27 cellular contexts compared by ENCODE assay signal in the genomic region with DNA sequence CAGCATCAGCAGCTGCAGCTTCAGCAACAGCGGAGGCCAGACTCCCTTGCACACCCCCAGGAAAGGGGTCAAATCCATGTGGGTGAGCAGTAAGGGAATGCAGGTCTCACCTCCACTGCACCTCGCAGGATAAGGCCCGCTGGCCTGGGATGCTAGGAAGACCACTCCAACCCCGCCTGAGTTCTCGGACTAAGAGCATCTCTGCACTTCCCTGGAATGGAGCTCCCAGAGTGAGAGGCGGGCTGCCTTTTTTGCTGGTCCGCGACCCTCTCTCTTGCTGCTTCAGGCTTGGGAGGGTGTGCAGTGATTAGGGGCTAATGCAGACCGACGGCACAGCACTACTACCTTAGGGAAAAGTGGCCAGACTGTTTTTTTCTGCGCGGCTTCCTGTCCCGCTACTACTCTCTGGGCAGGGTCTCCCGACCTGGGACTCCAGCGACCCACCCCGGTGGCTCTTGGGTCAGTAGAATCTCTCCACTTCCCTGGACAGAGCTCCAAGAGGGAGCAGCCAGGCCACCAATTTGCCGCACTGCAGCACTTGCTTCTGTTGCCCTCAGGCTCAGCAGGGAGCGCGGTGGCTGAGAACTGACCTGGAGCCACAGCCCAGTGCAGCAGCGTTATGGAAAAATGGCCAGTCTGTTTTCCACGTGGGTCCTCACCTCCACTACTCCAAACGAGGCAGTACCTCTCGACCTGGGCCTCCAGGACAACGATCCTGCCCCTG.
"Had no signal": no experiment of that assay in that cellular context is flagged by ENCODE, and none has a peak within 500 bp of the region (broad histone marks: within the 10 kb centered on the region; RNA-seq: fewer than 3 reads in every experiment).

No MANE protein-coding gene starts in this region.

- H3K27me3 Mint-ChIP-seq: memory B cell; naive thymus-derived CD4-positive, alpha-beta T cell; natural killer cell treated with Interleukin-12 subunit alpha and Interleukin-12 subunit beta and Interleukin-15 and Interleukin-18, amount 100 ng/mL, for 72 hours; stimulated activated memory B cell treated with anti-CD40 and anti-IgM and Interleukin-4, amounts not matched to agents 10 μg/mL and 1 μg/mL and 100 μg/mL, for 72 hours; stimulated activated naive CD8-positive, alpha-beta T cell treated with anti-CD3 and anti-CD28 coated beads, Interleukin-15, amount 100 ng/mL, for 72 hours had no signal

- H3K4me3 ChIP-seq: heart left ventricle, left lung, lung, mucosa of descending colon, pancreas, prostate gland, sigmoid colon, transverse colon, upper lobe of left lung had no signal

- H3K4me1 ChIP-seq: heart left ventricle, left lung, pancreas, prostate gland, sigmoid colon, transverse colon, upper lobe of left lung had no signal

- H3K36me3 ChIP-seq: heart left ventricle, left lung, pancreas, prostate gland, sigmoid colon, transverse colon, upper lobe of left lung had no signal

- H3K4me1 Mint-ChIP-seq: memory B cell; naive thymus-derived CD4-positive, alpha-beta T cell; stimulated activated memory B cell treated with anti-CD40 and anti-IgM and Interleukin-4, amounts not matched to agents 10 μg/mL and 1 μg/mL and 100 μg/mL, for 72 hours; stimulated activated naive CD8-positive, alpha-beta T cell treated with anti-CD3 and anti-CD28 coated beads, Interleukin-15, amount 100 ng/mL, for 72 hours had no signal

- H3K27me3 ChIP-seq: heart left ventricle, left lung, pancreas, sigmoid colon, transverse colon, upper lobe of left lung had no signal

- DNase-seq: hypothalamus; left colon; midbrain; mucosa of descending colon; naive thymus-derived CD4-positive, alpha-beta T cell; nucleus accumbens; retina; sigmoid colon; small intestine; stimulated activated CD4-positive, alpha-beta T cell treated with anti-CD3 and anti-CD28 coated beads, Interleukin-1b, Interleukin-23, amount 100 ng/mL, for 48 hours; stimulated activated CD4-positive, alpha-beta T cell treated with anti-CD3 and anti-CD28 coated beads, Interleukin-2, amount 100 ng/mL, for 48 hours; stimulated activated CD4-positive, alpha-beta T cell treated with anti-CD3 and anti-CD28 coated beads, Interleukin-4, amount 100 ng/mL, for 4 hours; stimulated activated CD8-positive, alpha-beta memory T cell treated with anti-CD3 and anti-CD28 coated beads, Interleukin-4, amount 100 ng/mL, for 48 hours; stimulated activated naive CD4-positive, alpha-beta T cell treated with Interleukin-2 at 50 U/mL for 16 hours; stimulated activated naive CD8-positive, alpha-beta T cell treated with anti-CD3 and anti-CD28 coated beads, Interleukin-15, amount 100 ng/mL, for 72 hours; substantia nigra; transverse colon had no signal

- H3K9me3 Mint-ChIP-seq: stimulated activated memory B cell treated with anti-CD40 and anti-IgM and Interleukin-4, amounts not matched to agents 10 μg/mL and 1 μg/mL and 100 μg/mL, for 72 hours had no signal

- H3K36me3 Mint-ChIP-seq: memory B cell; naive thymus-derived CD4-positive, alpha-beta T cell; natural killer cell treated with Interleukin-12 subunit alpha and Interleukin-12 subunit beta and Interleukin-15 and Interleukin-18, amount 100 ng/mL, for 72 hours; stimulated activated memory B cell treated with anti-CD40 and anti-IgM and Interleukin-4, amounts not matched to agents 10 μg/mL and 1 μg/mL and 100 μg/mL, for 72 hours had no signal

- H3K27ac Mint-ChIP-seq: memory B cell; naive thymus-derived CD4-positive, alpha-beta T cell; natural killer cell treated with Interleukin-12 subunit alpha and Interleukin-12 subunit beta and Interleukin-15 and Interleukin-18, amount 100 ng/mL, for 72 hours; stimulated activated memory B cell treated with anti-CD40 and anti-IgM and Interleukin-4, amounts not matched to agents 10 μg/mL and 1 μg/mL and 100 μg/mL, for 72 hours; stimulated activated naive CD8-positive, alpha-beta T cell treated with anti-CD3 and anti-CD28 coated beads, Interleukin-15, amount 100 ng/mL, for 72 hours had no signal

- ATAC-seq: heart left ventricle; left colon; left lung; mucosa of descending colon; naive thymus-derived CD4-positive, alpha-beta T cell; pancreas; right cardiac atrium; stimulated activated memory B cell treated with anti-CD40 and anti-IgM and Interleukin-4, amounts not matched to agents 10 μg/mL and 1 μg/mL and 100 μg/mL, for 72 hours; stimulated activated naive CD8-positive, alpha-beta T cell treated with anti-CD3 and anti-CD28 coated beads, Interleukin-15, amount 100 ng/mL, for 72 hours had no signal

- H3K27ac ChIP-seq: heart left ventricle, left lung, pancreas, prostate gland, sigmoid colon, transverse colon, upper lobe of left lung had no signal

- H3K9me3 ChIP-seq: mucosa of descending colon, pancreas, prostate gland, transverse colon, upper lobe of left lung had no signal

- H3K4me3 Mint-ChIP-seq: memory B cell; naive thymus-derived CD4-positive, alpha-beta T cell; natural killer cell treated with Interleukin-12 subunit alpha and Interleukin-12 subunit beta and Interleukin-15 and Interleukin-18, amount 100 ng/mL, for 72 hours; stimulated activated memory B cell treated with anti-CD40 and anti-IgM and Interleukin-4, amounts not matched to agents 10 μg/mL and 1 μg/mL and 100 μg/mL, for 72 hours; stimulated activated naive CD8-positive, alpha-beta T cell treated with anti-CD3 and anti-CD28 coated beads, Interleukin-15, amount 100 ng/mL, for 72 hours had no signal
